Comparison of ENCODE assay signal across 1 cellular context in the genomic region with DNA sequence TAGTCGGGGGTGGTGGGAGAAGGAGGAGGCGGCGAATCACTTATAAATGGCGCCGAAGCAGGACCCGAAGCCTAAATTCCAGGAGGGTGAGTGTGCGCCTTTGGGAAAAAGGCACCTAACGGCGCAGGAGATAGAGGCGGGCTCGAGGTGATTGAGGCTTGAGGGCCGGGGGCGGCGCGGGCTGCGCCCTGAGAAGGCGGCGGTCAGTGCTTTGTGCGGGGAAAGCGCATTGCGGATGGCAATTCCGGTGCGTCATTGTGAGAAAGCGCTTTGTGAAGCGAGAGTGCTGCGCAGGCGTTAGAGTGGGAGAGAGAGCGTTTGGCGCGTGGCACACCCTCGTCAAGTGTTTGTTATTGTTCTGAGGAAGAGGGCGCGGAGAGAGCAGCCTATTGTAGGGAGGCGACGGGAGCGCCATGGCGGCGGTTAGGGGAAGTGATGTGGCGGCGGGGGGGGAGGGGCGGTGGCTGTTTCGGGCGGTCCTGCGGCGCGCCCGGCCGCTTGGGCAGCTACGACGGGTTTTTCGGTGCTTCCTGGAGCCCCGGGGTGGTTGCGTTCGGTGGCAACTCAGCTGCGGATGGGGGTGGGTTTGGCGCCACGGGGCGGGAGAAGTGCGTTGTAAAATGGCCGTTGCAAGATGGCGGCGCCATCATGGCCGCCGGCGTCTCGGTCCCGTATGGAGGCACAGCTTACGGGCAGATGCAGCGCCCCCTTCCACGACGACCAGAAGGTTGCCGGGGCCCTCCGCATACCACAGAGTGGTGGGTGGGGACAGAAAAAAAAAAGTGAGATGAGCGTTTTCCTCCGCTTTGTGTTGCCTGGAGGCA.
TF ChIP-seq lines count a peak whose summit lies in the region.

No MANE protein-coding gene starts in this region.

TF ChIP-seq in WTC11, 78 proteins besides CTCF, POLR2A, EP300 and RAD21 (continued from another document):
- TF ChIP-seq, protein P1, sequence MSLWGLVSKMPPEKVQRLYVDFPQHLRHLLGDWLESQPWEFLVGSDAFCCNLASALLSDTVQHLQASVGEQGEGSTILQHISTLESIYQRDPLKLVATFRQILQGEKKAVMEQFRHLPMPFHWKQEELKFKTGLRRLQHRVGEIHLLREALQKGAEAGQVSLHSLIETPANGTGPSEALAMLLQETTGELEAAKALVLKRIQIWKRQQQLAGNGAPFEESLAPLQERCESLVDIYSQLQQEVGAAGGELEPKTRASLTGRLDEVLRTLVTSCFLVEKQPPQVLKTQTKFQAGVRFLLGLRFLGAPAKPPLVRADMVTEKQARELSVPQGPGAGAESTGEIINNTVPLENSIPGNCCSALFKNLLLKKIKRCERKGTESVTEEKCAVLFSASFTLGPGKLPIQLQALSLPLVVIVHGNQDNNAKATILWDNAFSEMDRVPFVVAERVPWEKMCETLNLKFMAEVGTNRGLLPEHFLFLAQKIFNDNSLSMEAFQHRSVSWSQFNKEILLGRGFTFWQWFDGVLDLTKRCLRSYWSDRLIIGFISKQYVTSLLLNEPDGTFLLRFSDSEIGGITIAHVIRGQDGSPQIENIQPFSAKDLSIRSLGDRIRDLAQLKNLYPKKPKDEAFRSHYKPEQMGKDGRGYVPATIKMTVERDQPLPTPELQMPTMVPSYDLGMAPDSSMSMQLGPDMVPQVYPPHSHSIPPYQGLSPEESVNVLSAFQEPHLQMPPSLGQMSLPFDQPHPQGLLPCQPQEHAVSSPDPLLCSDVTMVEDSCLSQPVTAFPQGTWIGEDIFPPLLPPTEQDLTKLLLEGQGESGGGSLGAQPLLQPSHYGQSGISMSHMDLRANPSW (CRISPR knock-in tag; conservative IDR thresholded peaks at IDR 0.05; ENCODE audit: low read depth): no peak
- TF ChIP-seq, protein P2, sequence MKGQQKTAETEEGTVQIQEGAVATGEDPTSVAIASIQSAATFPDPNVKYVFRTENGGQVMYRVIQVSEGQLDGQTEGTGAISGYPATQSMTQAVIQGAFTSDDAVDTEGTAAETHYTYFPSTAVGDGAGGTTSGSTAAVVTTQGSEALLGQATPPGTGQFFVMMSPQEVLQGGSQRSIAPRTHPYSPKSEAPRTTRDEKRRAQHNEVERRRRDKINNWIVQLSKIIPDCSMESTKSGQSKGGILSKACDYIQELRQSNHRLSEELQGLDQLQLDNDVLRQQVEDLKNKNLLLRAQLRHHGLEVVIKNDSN (CRISPR knock-in tag; IDR thresholded peaks at IDR 0.05): peak; percentile 43; the same call in 1 of the 2 replicates
- TF ChIP-seq CDX4 (CRISPR knock-in tag; IDR thresholded peaks at IDR 0.05; ENCODE audit: borderline replicate concordance): peak; percentile 75; the same call in 1 of the 2 replicates
- peak; percentile 71; the same call in 1 of the 2 replicates for TF ChIP-seq PRRX2 (CRISPR knock-in tag; IDR thresholded peaks at IDR 0.05)
- TF ChIP-seq ZNF232 (CRISPR knock-in tag; IDR thresholded peaks at IDR 0.05): 0 out of 2 replicates have a peak, but pooled peaks have one; percentile 26
- TF ChIP-seq GABPB1 (CRISPR knock-in tag; IDR thresholded peaks at IDR 0.05): no peak; the same call in 1 of the 2 replicates
- TF ChIP-seq TEAD1 (CRISPR knock-in tag; IDR thresholded peaks at IDR 0.05): peak; percentile 75
- peak; percentile 87; the same call in 1 of the 2 replicates for TF ChIP-seq AR (CRISPR knock-in tag; IDR thresholded peaks at IDR 0.05)
- no peak for TF ChIP-seq RELA (CRISPR knock-in tag; IDR thresholded peaks at IDR 0.05; ENCODE audit: borderline replicate concordance)
- peak; percentile 50 for TF ChIP-seq JUN (CRISPR knock-in tag; IDR thresholded peaks at IDR 0.05)
- no peak for TF ChIP-seq ZNF317 (CRISPR knock-in tag; IDR thresholded peaks at IDR 0.05; ENCODE audit: borderline replicate concordance, low read depth)
- TF ChIP-seq FOXK1 (CRISPR knock-in tag; IDR thresholded peaks at IDR 0.05): peak; percentile 73
- no peak for TF ChIP-seq ETV6 (CRISPR knock-in tag; IDR thresholded peaks at IDR 0.05)
- TF ChIP-seq ZNF671 (CRISPR knock-in tag; IDR thresholded peaks at IDR 0.05): no peak; the same call in none of the 2 replicates
- 0 out of 2 replicates have a peak, but pooled peaks have one; percentile 9 for TF ChIP-seq RORB (CRISPR knock-in tag; IDR thresholded peaks at IDR 0.05)
- no peak for TF ChIP-seq FOXJ3 (CRISPR knock-in tag; IDR thresholded peaks at IDR 0.05; ENCODE audit: borderline replicate concordance)
- peak; percentile 71; the same call in 1 of the 2 replicates for TF ChIP-seq ZNF425 (CRISPR knock-in tag; conservative IDR thresholded peaks at IDR 0.05)
- no peak for TF ChIP-seq OVOL2 (CRISPR knock-in tag; IDR thresholded peaks at IDR 0.05; ENCODE audit: borderline replicate concordance)
- no peak for TF ChIP-seq TP53 (CRISPR knock-in tag; IDR thresholded peaks at IDR 0.05)
- TF ChIP-seq IRF1 (CRISPR knock-in tag; IDR thresholded peaks at IDR 0.05): 0 out of 2 replicates have a peak, but pooled peaks have one; percentile 15
- no peak for TF ChIP-seq TCF7 (CRISPR knock-in tag; IDR thresholded peaks at IDR 0.05; ENCODE audit: low read depth)
- TF ChIP-seq ZNF512 (CRISPR knock-in tag; IDR thresholded peaks at IDR 0.05; ENCODE audit: borderline replicate concordance): 0 out of 2 replicates have a peak, but pooled peaks have one; percentile 32
- TF ChIP-seq, protein P3, sequence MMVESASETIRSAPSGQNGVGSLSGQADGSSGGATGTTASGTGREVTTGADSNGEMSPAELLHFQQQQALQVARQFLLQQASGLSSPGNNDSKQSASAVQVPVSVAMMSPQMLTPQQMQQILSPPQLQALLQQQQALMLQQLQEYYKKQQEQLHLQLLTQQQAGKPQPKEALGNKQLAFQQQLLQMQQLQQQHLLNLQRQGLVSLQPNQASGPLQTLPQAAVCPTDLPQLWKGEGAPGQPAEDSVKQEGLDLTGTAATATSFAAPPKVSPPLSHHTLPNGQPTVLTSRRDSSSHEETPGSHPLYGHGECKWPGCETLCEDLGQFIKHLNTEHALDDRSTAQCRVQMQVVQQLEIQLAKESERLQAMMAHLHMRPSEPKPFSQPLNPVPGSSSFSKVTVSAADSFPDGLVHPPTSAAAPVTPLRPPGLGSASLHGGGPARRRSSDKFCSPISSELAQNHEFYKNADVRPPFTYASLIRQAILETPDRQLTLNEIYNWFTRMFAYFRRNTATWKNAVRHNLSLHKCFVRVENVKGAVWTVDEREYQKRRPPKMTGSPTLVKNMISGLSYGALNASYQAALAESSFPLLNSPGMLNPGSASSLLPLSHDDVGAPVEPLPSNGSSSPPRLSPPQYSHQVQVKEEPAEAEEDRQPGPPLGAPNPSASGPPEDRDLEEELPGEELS (CRISPR knock-in tag; IDR thresholded peaks at IDR 0.05): 0 out of 2 replicates have a peak, but pooled peaks have one; percentile 4
- peak; percentile 26; the same call in 1 of the 2 replicates for TF ChIP-seq SP1 (CRISPR knock-in tag; conservative IDR thresholded peaks at IDR 0.05)
TF ChIP-seq in WTC11: peak in this region for 28.
